In the genomic region with DNA sequence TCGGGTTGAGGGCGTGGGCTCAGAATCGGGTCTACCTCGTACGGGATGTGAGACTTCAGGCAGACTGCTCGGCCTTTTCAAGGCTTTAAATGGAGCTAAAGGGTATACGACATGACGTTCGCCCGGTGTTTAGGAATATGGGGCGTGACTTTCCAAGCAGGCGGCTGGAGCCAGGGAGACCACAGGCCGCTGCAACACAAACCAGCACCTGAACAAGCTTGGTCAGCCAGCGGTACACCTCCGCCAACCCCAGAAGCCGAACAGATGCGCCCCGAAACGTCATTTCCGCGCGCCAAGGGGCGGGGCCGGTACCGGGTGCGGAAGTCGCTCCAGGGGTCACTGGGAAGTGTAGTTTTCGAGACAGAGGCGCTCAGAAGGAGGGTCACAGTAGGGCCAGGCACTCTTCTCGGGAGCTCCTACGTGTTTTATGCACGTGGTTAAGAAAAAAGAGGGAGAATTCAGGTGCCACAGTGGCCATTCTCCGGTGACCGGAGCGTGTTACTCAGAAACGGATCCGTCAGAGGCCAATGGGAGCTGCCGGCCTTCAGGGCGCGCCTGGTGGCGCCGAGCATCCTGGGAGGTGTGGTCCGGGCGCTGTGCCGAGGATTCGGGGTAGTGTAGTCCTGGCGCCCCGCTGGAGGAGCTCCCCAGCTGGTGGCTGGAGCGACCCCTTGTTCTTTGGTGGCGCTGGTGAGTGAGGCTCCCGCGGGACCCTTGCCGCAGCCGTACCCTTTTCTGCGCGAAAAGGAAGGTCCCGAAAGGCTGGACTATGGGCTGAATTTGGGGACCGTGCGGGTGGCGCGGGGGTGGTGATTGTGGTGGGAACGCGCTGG, we compare ENCODE assay signal across 1 cellular context.
A peak's percentile ranks its signal among the peaks of the same experiment; 100 is the strongest.
TF ChIP-seq lines count a peak whose summit lies in the region.

A gene (plus strand): TSS at position 613 of the 833 bp plus-strand sequence. CDS start 17,160 bp downstream, outside the sequence.

TF ChIP-seq in WTC11, 78 proteins besides CTCF, POLR2A, EP300 and RAD21 (continued from another document):
- TF ChIP-seq, protein P1, sequence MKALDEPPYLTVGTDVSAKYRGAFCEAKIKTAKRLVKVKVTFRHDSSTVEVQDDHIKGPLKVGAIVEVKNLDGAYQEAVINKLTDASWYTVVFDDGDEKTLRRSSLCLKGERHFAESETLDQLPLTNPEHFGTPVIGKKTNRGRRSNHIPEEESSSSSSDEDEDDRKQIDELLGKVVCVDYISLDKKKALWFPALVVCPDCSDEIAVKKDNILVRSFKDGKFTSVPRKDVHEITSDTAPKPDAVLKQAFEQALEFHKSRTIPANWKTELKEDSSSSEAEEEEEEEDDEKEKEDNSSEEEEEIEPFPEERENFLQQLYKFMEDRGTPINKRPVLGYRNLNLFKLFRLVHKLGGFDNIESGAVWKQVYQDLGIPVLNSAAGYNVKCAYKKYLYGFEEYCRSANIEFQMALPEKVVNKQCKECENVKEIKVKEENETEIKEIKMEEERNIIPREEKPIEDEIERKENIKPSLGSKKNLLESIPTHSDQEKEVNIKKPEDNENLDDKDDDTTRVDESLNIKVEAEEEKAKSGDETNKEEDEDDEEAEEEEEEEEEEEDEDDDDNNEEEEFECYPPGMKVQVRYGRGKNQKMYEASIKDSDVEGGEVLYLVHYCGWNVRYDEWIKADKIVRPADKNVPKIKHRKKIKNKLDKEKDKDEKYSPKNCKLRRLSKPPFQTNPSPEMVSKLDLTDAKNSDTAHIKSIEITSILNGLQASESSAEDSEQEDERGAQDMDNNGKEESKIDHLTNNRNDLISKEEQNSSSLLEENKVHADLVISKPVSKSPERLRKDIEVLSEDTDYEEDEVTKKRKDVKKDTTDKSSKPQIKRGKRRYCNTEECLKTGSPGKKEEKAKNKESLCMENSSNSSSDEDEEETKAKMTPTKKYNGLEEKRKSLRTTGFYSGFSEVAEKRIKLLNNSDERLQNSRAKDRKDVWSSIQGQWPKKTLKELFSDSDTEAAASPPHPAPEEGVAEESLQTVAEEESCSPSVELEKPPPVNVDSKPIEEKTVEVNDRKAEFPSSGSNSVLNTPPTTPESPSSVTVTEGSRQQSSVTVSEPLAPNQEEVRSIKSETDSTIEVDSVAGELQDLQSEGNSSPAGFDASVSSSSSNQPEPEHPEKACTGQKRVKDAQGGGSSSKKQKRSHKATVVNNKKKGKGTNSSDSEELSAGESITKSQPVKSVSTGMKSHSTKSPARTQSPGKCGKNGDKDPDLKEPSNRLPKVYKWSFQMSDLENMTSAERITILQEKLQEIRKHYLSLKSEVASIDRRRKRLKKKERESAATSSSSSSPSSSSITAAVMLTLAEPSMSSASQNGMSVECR (CRISPR knock-in tag; IDR thresholded peaks at IDR 0.05; ENCODE audit: borderline replicate concordance): peak; percentile 26; the same call in 1 of the 2 replicates
- TF ChIP-seq CREM (CRISPR knock-in tag; IDR thresholded peaks at IDR 0.05) (peak; percentile 97), ZBTB21 (CRISPR knock-in tag; IDR thresholded peaks at IDR 0.05; ENCODE audit: borderline replicate concordance) (no peak), NFE2L1 (CRISPR knock-in tag; IDR thresholded peaks at IDR 0.05) (peak; percentile 42; the same call in 1 of the 2 replicates), SOX15 (CRISPR knock-in tag; IDR thresholded peaks at IDR 0.05) (no peak), SP1 (CRISPR knock-in tag; conservative IDR thresholded peaks at IDR 0.05) (peak; percentile 99), NFYB (CRISPR knock-in tag; conservative IDR thresholded peaks at IDR 0.05; ENCODE audit: low read depth) (peak; percentile 49; the same call in 1 of the 2 replicates), CREB1 (CRISPR knock-in tag; IDR thresholded peaks at IDR 0.05) (no peak), KAT7 (CRISPR knock-in tag; IDR thresholded peaks at IDR 0.05; ENCODE audit: borderline replicate concordance) (0 out of 2 replicates have a peak, but pooled peaks have one; percentile 44), NFATC4 (CRISPR knock-in tag; IDR thresholded peaks at IDR 0.05) (no peak)
- TF ChIP-seq, protein P2, sequence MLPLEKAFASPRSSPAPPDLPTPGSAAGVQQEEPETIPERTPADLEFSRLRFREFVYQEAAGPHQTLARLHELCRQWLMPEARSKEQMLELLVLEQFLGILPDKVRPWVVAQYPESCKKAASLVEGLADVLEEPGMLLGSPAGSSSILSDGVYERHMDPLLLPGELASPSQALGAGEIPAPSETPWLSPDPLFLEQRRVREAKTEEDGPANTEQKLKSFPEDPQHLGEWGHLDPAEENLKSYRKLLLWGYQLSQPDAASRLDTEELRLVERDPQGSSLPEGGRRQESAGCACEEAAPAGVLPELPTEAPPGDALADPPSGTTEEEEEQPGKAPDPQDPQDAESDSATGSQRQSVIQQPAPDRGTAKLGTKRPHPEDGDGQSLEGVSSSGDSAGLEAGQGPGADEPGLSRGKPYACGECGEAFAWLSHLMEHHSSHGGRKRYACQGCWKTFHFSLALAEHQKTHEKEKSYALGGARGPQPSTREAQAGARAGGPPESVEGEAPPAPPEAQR (CRISPR knock-in tag; IDR thresholded peaks at IDR 0.05): no peak
- TF ChIP-seq, protein P3, sequence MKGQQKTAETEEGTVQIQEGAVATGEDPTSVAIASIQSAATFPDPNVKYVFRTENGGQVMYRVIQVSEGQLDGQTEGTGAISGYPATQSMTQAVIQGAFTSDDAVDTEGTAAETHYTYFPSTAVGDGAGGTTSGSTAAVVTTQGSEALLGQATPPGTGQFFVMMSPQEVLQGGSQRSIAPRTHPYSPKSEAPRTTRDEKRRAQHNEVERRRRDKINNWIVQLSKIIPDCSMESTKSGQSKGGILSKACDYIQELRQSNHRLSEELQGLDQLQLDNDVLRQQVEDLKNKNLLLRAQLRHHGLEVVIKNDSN (CRISPR knock-in tag; IDR thresholded peaks at IDR 0.05): peak; percentile 51
